ENCODE assay signal across 11 cellular contexts in genomic region chr3:182612332-182612731, GRCh38.
"Had no signal": no experiment of that assay in that cellular context is flagged by ENCODE, and none has a peak within 500 bp of the region (broad histone marks: within the 10 kb centered on the region; RNA-seq: fewer than 3 reads in every experiment).

No MANE protein-coding gene starts in this region.

- H3K4me3 ChIP-seq: GM23248, GM23338, HAP-1 had no signal

- H3K4me3 Mint-ChIP-seq: GM23338, H9, HFFc6 had no signal

- ATAC-seq: GM23338, HCT116 had no signal

- H3K36me3 ChIP-seq: HAP-1 had no signal

- H3K4me1 ChIP-seq: HAP-1 had no signal

- H3K9ac ChIP-seq: GM23248 had no signal

- H3K9me3 Mint-ChIP-seq: GM23338, H9 had no signal

- H3K9me3 ChIP-seq: HAP-1 had no signal

- FAIRE-seq: H1, H54 had no signal

- H3K27ac Mint-ChIP-seq: GM23338, H9, HFFc6 had no signal

- H2AFZ ChIP-seq: GM23248, GM23338 had no signal

- H3K4me2 ChIP-seq: GM23338 had no signal

- H3K27ac ChIP-seq: GM23248 had no signal

- DNase-seq: GM23248, GOT3, H7, H9, HCEC 1CT, HFFc6 had no signal
